In the genomic region with DNA sequence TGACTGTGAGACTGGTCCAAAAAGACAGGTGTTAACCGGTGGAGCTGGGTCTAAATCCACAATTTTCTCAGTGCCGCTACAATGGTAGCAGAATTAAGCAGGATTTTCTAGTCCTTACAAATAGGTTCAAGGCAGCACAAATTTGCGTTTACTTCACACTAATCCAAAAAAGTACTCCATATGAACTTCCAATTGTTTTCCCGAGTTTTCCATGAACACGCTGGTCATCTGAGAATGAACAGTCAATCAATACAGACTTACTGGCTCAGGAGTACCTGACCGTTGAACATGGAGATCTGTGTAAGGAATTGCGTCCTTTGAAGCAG, we compare ENCODE assay signal across 8 cellular contexts. TPM values are rescaled to one million over a fixed set of nuclear protein-coding genes. Genes with fewer than 3 reads are reported as not detected.
DNase-seq lines count a peak whose midpoint lies in the region; ATAC-seq, FAIRE-seq and TF ChIP-seq lines count a peak whose summit lies in the region.
"Had no signal": no experiment of that assay in that cellular context is flagged by ENCODE, and none has a peak within 500 bp of the region (broad histone marks: within the 10 kb centered on the region; RNA-seq: fewer than 3 reads in every experiment).

No MANE protein-coding gene starts in this region.

- H3K4me1 ChIP-seq in K562 (replicated peaks in 1 of 2; ENCODE audit: control insufficient read depth in 2 of 2, insufficient read depth in 2 of 2, low read length in 2 of 2) (peaks cover 11 to 13% of the 10 kb centered on the region in 2 experiments; a peak in 3 of 5 replicates), stomach (peaks cover 18 to 76% (median 37%) of the 10 kb centered on the region in 4 donors)

- H3K9ac ChIP-seq in K562 (ENCODE audit: insufficient read depth in 1 of 2, low read depth in 2 of 2, low read length in 2 of 2): peak overlapping the region; percentile 50 to 90; a peak in 3 of 4 replicates

- BruUV-seq in K562 (replicated peaks; lab: Mats Ljungman, UMichigan): TSS peak; percentile 37

- TF ChIP-seq EP300 in K562 (IDR thresholded peaks at IDR 0.05; ENCODE audit: low read length) (no peak), stomach (IDR thresholded peaks at IDR 0.05) (no peak)

- peak overlapping the region; percentile 88 for H3K4me2 ChIP-seq in K562 (ENCODE audit: insufficient read depth, low read length)

- DNase-seq in K562 (ENCODE audit: extremely low read depth in 1 of 4, low spot score in 3 of 4) (no peak), left lobe of liver (ENCODE audit: low spot score) (no peak), stomach (no peak)
- DNase-seq in activated effector memory CD4-positive, alpha-beta T cell treated with Interleukin-2 at 50 U/mL for 16 hours: no peak
- DNase-seq: T-helper 9 cell had no signal

- TF ChIP-seq POLR2A in K562 (conservative IDR thresholded peaks at IDR 0.05) (no peak), stomach (IDR thresholded peaks at IDR 0.05) (no peak)

- H3K4me3 ChIP-seq in K562 (peak overlapping the region; percentile 55), stomach (peak overlapping the region; percentile 66 to 87 (median 70))

- POLR2A ChIA-PET in K562 (lab: Yijun Ruan, JAX): interaction anchor here (1.6 to 1.7 kb wide), 3 partner anchors 10 to 15 kb away, joined by 4 to 7 read pairs (median 7); no protein-coding TSS in a partner anchor

- H3K27me3 ChIP-seq in K562 (ENCODE audit: control insufficient read depth in 2 of 2, insufficient read depth in 2 of 2, low read length in 2 of 2): no peaks in the 10 kb centered on the region
- H3K27me3 ChIP-seq in stomach: no peaks in the 10 kb centered on the region

- CTCF ChIA-PET in K562 (lab: Yijun Ruan, JAX; ENCODE audit: low intra/inter-chr PET ratio): no interaction called here

- peak overlapping the region; percentile 67 for H2AFZ ChIP-seq in K562 (ENCODE audit: low read depth, low read length)

- no peak overlapping the region for H3K27ac ChIP-seq in K562 (ENCODE audit: extremely low read depth, low read depth, low read length)
- peak overlapping the region; percentile 85 to 98 (median 91) for H3K27ac ChIP-seq in stomach

- ATAC-seq in HG03354 (IDR thresholded peaks at IDR 0.05; ENCODE audit: poor library complexity, severe bottlenecking, unreplicated experiment) (peak; percentile 18), K562 (no peak), left lobe of liver (peak; percentile 39), GM19035 (IDR thresholded peaks at IDR 0.05; ENCODE audit: unreplicated experiment) (no peak), GM19467 (IDR thresholded peaks at IDR 0.05; ENCODE audit: unreplicated experiment) (no peak)

- no peak for TF ChIP-seq RAD21 in K562 (CRISPR knock-in tag; conservative IDR thresholded peaks at IDR 0.05 in 1 of 2, IDR thresholded peaks at IDR 0.05 in 1 of 2)

- no peaks in the 10 kb centered on the region; the same call in 1 of the 2 replicates for H4K20me1 ChIP-seq in K562 (replicated peaks; ENCODE audit: control insufficient read depth, insufficient read depth, low read length)

- peak; percentile 32 for FAIRE-seq in K562 (lab: Jason Lieb, UNC)

- intact Hi-C loops in K562 (cut with micrococcal nuclease): no loop called here
- intact Hi-C loops in stomach (cut with DNase I; ENCODE audit: low total_unique reads): no loop called here

- H3K9me1 ChIP-seq in K562 (ENCODE audit: control insufficient read depth, insufficient read depth, low read length): no peaks in the 10 kb centered on the region

- H3K9me3 ChIP-seq in K562 (replicated peaks; ENCODE audit: control insufficient read depth, insufficient read depth, low read depth, low read length) (no peaks in the 10 kb centered on the region), stomach (no peaks in the 10 kb centered on the region)

- H3K36me3 ChIP-seq in K562 (ENCODE audit: control insufficient read depth, insufficient read depth, low read length): peaks cover 32% of the 10 kb centered on the region
- peaks cover 0 to 3% (median 0%) of the 10 kb centered on the region in 4 donors for H3K36me3 ChIP-seq in stomach

- TF ChIP-seq CTCF in K562 (IDR thresholded peaks at IDR 0.05 in 2 of 3, conservative IDR thresholded peaks at IDR 0.05 in 1 of 3; ENCODE audit: insufficient read depth in 2 of 3, low read depth in 1 of 3, low read length in 3 of 3) (no peak), stomach (IDR thresholded peaks at IDR 0.05) (no peak)

- 41% methylated on average over 7 of the region's 7 CpGs for WGBS in K562 (ENCODE audit: insufficient coverage, low coverage, missing lambda C conversion rate)
- 21 to 27% (median 25%) methylated on average over 7 of the region's 7 CpGs for WGBS in stomach, 5 donors

- H3K79me2 ChIP-seq in K562 (ENCODE audit: control insufficient read depth, insufficient read depth, low read length): no peaks in the 10 kb centered on the region

- in situ Hi-C loops in K562 (cut with MboI): no loop called here

TF ChIP-seq in K562, 482 proteins besides CTCF, POLR2A, EP300 and RAD21 (continues in another document):
- TF ChIP-seq, protein P1, sequence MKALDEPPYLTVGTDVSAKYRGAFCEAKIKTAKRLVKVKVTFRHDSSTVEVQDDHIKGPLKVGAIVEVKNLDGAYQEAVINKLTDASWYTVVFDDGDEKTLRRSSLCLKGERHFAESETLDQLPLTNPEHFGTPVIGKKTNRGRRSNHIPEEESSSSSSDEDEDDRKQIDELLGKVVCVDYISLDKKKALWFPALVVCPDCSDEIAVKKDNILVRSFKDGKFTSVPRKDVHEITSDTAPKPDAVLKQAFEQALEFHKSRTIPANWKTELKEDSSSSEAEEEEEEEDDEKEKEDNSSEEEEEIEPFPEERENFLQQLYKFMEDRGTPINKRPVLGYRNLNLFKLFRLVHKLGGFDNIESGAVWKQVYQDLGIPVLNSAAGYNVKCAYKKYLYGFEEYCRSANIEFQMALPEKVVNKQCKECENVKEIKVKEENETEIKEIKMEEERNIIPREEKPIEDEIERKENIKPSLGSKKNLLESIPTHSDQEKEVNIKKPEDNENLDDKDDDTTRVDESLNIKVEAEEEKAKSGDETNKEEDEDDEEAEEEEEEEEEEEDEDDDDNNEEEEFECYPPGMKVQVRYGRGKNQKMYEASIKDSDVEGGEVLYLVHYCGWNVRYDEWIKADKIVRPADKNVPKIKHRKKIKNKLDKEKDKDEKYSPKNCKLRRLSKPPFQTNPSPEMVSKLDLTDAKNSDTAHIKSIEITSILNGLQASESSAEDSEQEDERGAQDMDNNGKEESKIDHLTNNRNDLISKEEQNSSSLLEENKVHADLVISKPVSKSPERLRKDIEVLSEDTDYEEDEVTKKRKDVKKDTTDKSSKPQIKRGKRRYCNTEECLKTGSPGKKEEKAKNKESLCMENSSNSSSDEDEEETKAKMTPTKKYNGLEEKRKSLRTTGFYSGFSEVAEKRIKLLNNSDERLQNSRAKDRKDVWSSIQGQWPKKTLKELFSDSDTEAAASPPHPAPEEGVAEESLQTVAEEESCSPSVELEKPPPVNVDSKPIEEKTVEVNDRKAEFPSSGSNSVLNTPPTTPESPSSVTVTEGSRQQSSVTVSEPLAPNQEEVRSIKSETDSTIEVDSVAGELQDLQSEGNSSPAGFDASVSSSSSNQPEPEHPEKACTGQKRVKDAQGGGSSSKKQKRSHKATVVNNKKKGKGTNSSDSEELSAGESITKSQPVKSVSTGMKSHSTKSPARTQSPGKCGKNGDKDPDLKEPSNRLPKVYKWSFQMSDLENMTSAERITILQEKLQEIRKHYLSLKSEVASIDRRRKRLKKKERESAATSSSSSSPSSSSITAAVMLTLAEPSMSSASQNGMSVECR (CRISPR knock-in tag; IDR thresholded peaks at IDR 0.05): no peak
- TF ChIP-seq FOXJ2 (tag; IDR thresholded peaks at IDR 0.05): no peak
- no peak for TF ChIP-seq ZNF184 (CRISPR knock-in tag; IDR thresholded peaks at IDR 0.05)

RNA-seq across cellular contexts. Expression of gene SLC35D2, which starts 0.7 kb away (rescaled TPM):
- 10.4 and 12.2 TPM in 2 replicates for total RNA-seq in K562 (2011; cell fraction: chromatin; rRNA removed; ENCODE audit: low replicate concordance)
- total RNA-seq in K562 (2011; cell fraction: nucleolus; rRNA removed): 7.6 and 8.5 TPM in 2 replicates
- 13.0 and 19.7 TPM in 2 replicates for total RNA-seq in K562 (2011; cell fraction: nucleoplasm; rRNA removed)
- total RNA-seq in K562 (2014; rRNA removed): 7.9 and 8.0 TPM in 2 replicates
- 11.8 and 13.9 TPM in 2 replicates for total RNA-seq in K562 (2014; rRNA removed; fragmentation: Illumina TruSeq; extraction: Trizol)
- total RNA-seq in K562 (2015; rRNA removed; fragmentation: Illumina TruSeq; extraction: Trizol): 12.9 and 13.2 TPM in 2 replicates
- total RNA-seq in K562 (2021): 10.6 and 11.7 TPM in 2 replicates
- polyA plus RNA-seq in K562 (2011; rRNA removed): 11.2 and 14.9 TPM in 2 replicates
- 8.2 and 13.3 TPM in 2 replicates for polyA plus RNA-seq in K562 (2011; cell fraction: cytosol; rRNA removed)
- 8.4 and 9.7 TPM in 2 replicates for polyA plus RNA-seq in K562 (2011; cell fraction: nucleus; rRNA removed)
- polyA plus RNA-seq in K562 (2012): 14.5 and 32.7 TPM in 2 replicates
- 12.1 and 12.7 TPM in 2 replicates for polyA plus RNA-seq in K562 (2014; fragmentation: Illumina TruSeq; extraction: Trizol)
- polyA plus RNA-seq in K562 (2014; fragmentation: Nextera tagmentation; extraction: Ambion mirVana): 1 to 10 TPM; 2.9 to 3.2 TPM
- polyA plus RNA-seq in K562 (2014; rRNA removed): 9.0 and 14.1 TPM in 2 replicates
- polyA minus RNA-seq in K562 (2011; rRNA and poly(A)+ RNA removed): 8.9 and 9.0 TPM in 2 replicates
- polyA minus RNA-seq in K562 (2011; cell fraction: cytosol; rRNA and poly(A)+ RNA removed): 5.2 and 5.9 TPM in 2 replicates
- polyA minus RNA-seq in K562 (2011; cell fraction: nucleus; rRNA and poly(A)+ RNA removed): 2.2 and 4.7 TPM in 2 replicates
- 33.2 TPM for total RNA-seq in left lobe of liver
- 10 to 100 TPM; 13.8 to 43.3 (median 20.7) TPM for total RNA-seq in stomach
- polyA plus RNA-seq in stomach: 10 to 100 TPM; 21.5 to 42.0 (median 23.3) TPM

RNA-seq across cellular contexts. Expression of gene ZNF367, which starts 35.4 kb away (rescaled TPM):
- 5.9 and 11.7 TPM in 2 replicates for total RNA-seq in K562 (2011; cell fraction: chromatin; rRNA removed; ENCODE audit: low replicate concordance)
- 5.3 and 6.2 TPM in 2 replicates for total RNA-seq in K562 (2011; cell fraction: nucleolus; rRNA removed)
- total RNA-seq in K562 (2011; cell fraction: nucleoplasm; rRNA removed): 7.2 and 10.0 TPM in 2 replicates
- total RNA-seq in K562 (2014; rRNA removed): 12.4 and 13.2 TPM in 2 replicates
- 11.8 and 13.2 TPM in 2 replicates for total RNA-seq in K562 (2014; rRNA removed; fragmentation: Illumina TruSeq; extraction: Trizol)
- 12.6 and 14.4 TPM in 2 replicates for total RNA-seq in K562 (2015; rRNA removed; fragmentation: Illumina TruSeq; extraction: Trizol)
- 13.1 and 13.2 TPM in 2 replicates for total RNA-seq in K562 (2021)
- 7.3 and 9.1 TPM in 2 replicates for polyA plus RNA-seq in K562 (2011; rRNA removed)
- 3.0 and 3.3 TPM in 2 replicates for polyA plus RNA-seq in K562 (2011; cell fraction: cytosol; rRNA removed)
- polyA plus RNA-seq in K562 (2011; cell fraction: nucleus; rRNA removed): 6.6 and 7.8 TPM in 2 replicates
- polyA plus RNA-seq in K562 (2012): 6.5 and 7.2 TPM in 2 replicates
- polyA plus RNA-seq in K562 (2014; fragmentation: Illumina TruSeq; extraction: Trizol): 9.4 and 10.0 TPM in 2 replicates
- polyA plus RNA-seq in K562 (2014; fragmentation: Nextera tagmentation; extraction: Ambion mirVana): 1 to 10 TPM; 2.7 TPM
- 9.9 and 10.8 TPM in 2 replicates for polyA plus RNA-seq in K562 (2014; rRNA removed)
- 5.4 and 6.1 TPM in 2 replicates for polyA minus RNA-seq in K562 (2011; rRNA and poly(A)+ RNA removed)
- 3.6 TPM in 2 replicates for polyA minus RNA-seq in K562 (2011; cell fraction: cytosol; rRNA and poly(A)+ RNA removed)
- polyA minus RNA-seq in K562 (2011; cell fraction: nucleus; rRNA and poly(A)+ RNA removed): 6.5 and 6.6 TPM in 2 replicates
- 1.0 TPM for total RNA-seq in left lobe of liver
- total RNA-seq in stomach: 1 to 10 TPM in 3 of 5 donors, under 1 TPM in 1, not detected in 1; 0.58 to 9.8 (median 5.4) TPM
- 1 to 10 TPM; 1.6 to 1.9 (median 1.8) TPM for polyA plus RNA-seq in stomach

Comparison
In these comparisons a context has a peak if more than half of its experiments do, and no peak if none do; other contexts are left out.
1. ATAC-seq: peak in HG03354 (single experiment) and left lobe of liver (single experiment); none in K562 (single experiment), GM19035 (single experiment) and GM19467 (single experiment).